17 cellular contexts compared by ENCODE assay signal in genomic region chrX:48913605-48914366, GRCh38. TPM values are rescaled to one million over a fixed set of nuclear protein-coding genes. Genes with fewer than 3 reads are reported as not detected.
DNase-seq lines count a peak whose midpoint lies in the region; ATAC-seq and TF ChIP-seq lines count a peak whose summit lies in the region.
"Had no signal": no experiment of that assay in that cellular context is flagged by ENCODE, and none has a peak within 500 bp of the region (broad histone marks: within the 10 kb centered on the region; RNA-seq: fewer than 3 reads in every experiment).

No MANE protein-coding gene starts in this region.

- no TSS peak for BruUV-seq in OCI-LY7 (replicated peaks; lab: Mats Ljungman, UMichigan)

- no peak for DNase-seq in activated T-cell treated with anti-CD3 and anti-CD28 coated beads, Interleukin-2, amount 50 U/mL, for 72 hours
- DNase-seq in activated T-cell treated with anti-CD3 and anti-CD28 coated beads, Interleukin-2, amount 50 U/mL, for 48 hours = no peak
- DNase-seq in OCI-LY7 (ENCODE audit: low spot score) (no peak), HuH-7 (ENCODE audit: low spot score) (no peak)
- no peak for DNase-seq in stimulated activated effector memory CD8-positive, alpha-beta T cell treated with anti-CD3 and anti-CD28 coated beads, Interleukin-12 subunit alpha, Interleukin-12 subunit beta, amount 100 ng/mL, for 72 hours (ENCODE audit: low spot score in 2 of 2)
- DNase-seq: amygdala; NCI-H1105; NCI-H226; right cardiac atrium; SJCRH30; stimulated activated CD4-positive, alpha-beta T cell treated with anti-CD3 and anti-CD28 coated beads, Interleukin-1b, Interleukin-23, amount 100 ng/mL, for 48 hours; trophoblast cell had no signal

- H3K27me3 Mint-ChIP-seq in activated T-cell treated with anti-CD3 and anti-CD28 coated beads, Interleukin-2, amount 50 U/mL, for 72 hours (ENCODE audit: low read depth) = no peaks in the 10 kb centered on the region
- no peaks in the 10 kb centered on the region for H3K27me3 Mint-ChIP-seq in dendritic cell treated with granulocyte-macrophage colony-stimulating factor and Interleukin-4, amounts not matched to agents 40 ng/mL and 50 ng/mL, for 4 days

- ATAC-seq in activated T-cell treated with anti-CD3 and anti-CD28 coated beads, Interleukin-2, amount 50 U/mL, for 72 hours (replicated peaks in 1 of 2) = no peak
- no peak for ATAC-seq in stimulated activated effector memory CD8-positive, alpha-beta T cell treated with anti-CD3 and anti-CD28 coated beads, Interleukin-12 subunit alpha, Interleukin-12 subunit beta, amount 100 ng/mL, for 72 hours
- ATAC-seq in HG02938 (IDR thresholded peaks at IDR 0.05; ENCODE audit: unreplicated experiment) = no peak
- ATAC-seq in GM19023 (IDR thresholded peaks at IDR 0.05; ENCODE audit: unreplicated experiment) = no peak
- ATAC-seq: HepG2, right cardiac atrium had no signal

- no peak for TF ChIP-seq CTCF in OCI-LY7 (conservative IDR thresholded peaks at IDR 0.05; ENCODE audit: low read length)

- peaks cover 33 to 52% of the 10 kb centered on the region in 2 donors for H3K36me3 Mint-ChIP-seq in activated T-cell treated with anti-CD3 and anti-CD28 coated beads, Interleukin-2, amount 50 U/mL, for 72 hours (ENCODE audit: insufficient read depth in 2 of 2)
- peaks cover 59% of the 10 kb centered on the region for H3K36me3 Mint-ChIP-seq in dendritic cell treated with granulocyte-macrophage colony-stimulating factor and Interleukin-4, amounts not matched to agents 40 ng/mL and 50 ng/mL, for 4 days (ENCODE audit: low read depth)
- peaks cover 100% of the 10 kb centered on the region for H3K36me3 Mint-ChIP-seq in stimulated activated effector memory CD8-positive, alpha-beta T cell treated with anti-CD3 and anti-CD28 coated beads, Interleukin-12 subunit alpha, Interleukin-12 subunit beta, amount 100 ng/mL, for 72 hours

- peak overlapping the region; percentile 93 for H3K4me3 Mint-ChIP-seq in activated T-cell treated with anti-CD3 and anti-CD28 coated beads, Interleukin-2, amount 50 U/mL, for 72 hours
- no peak overlapping the region for H3K4me3 Mint-ChIP-seq in dendritic cell treated with granulocyte-macrophage colony-stimulating factor and Interleukin-4, amounts not matched to agents 40 ng/mL and 50 ng/mL, for 4 days
- peak overlapping the region; percentile 90 for H3K4me3 Mint-ChIP-seq in stimulated activated effector memory CD8-positive, alpha-beta T cell treated with anti-CD3 and anti-CD28 coated beads, Interleukin-12 subunit alpha, Interleukin-12 subunit beta, amount 100 ng/mL, for 72 hours

- H3K9me2 ChIP-seq in OCI-LY7 (ENCODE audit: insufficient read depth, low read length) = no peaks in the 10 kb centered on the region

- POLR2A ChIA-PET in OCI-LY7 (lab: Charles Lee) = interaction anchor here (0.7 kb wide), 1 partner anchor 25 kb away, joined by 8 read pairs; no protein-coding TSS in a partner anchor

- intact Hi-C loops in OCI-LY7 (cut with micrococcal nuclease; ENCODE audit: unreplicated experiment) = no loop called here
- intact Hi-C loops in dendritic cell treated with granulocyte-macrophage colony-stimulating factor and Interleukin-4, amounts not matched to agents 40 ng/mL and 50 ng/mL, for 4 days (cut with micrococcal nuclease) = no loop called here

- H3K27ac Mint-ChIP-seq in activated T-cell treated with anti-CD3 and anti-CD28 coated beads, Interleukin-2, amount 50 U/mL, for 72 hours = peak overlapping the region; percentile 88
- peak overlapping the region; percentile 79 for H3K27ac Mint-ChIP-seq in dendritic cell treated with granulocyte-macrophage colony-stimulating factor and Interleukin-4, amounts not matched to agents 40 ng/mL and 50 ng/mL, for 4 days
- H3K27ac Mint-ChIP-seq in stimulated activated effector memory CD8-positive, alpha-beta T cell treated with anti-CD3 and anti-CD28 coated beads, Interleukin-12 subunit alpha, Interleukin-12 subunit beta, amount 100 ng/mL, for 72 hours = peak overlapping the region; percentile 99

- no peak overlapping the region for H3K4me3 ChIP-seq in OCI-LY7 (ENCODE audit: low read depth, low read length, poor library complexity, severe bottlenecking)
- H3K4me3 ChIP-seq: SJCRH30 had no signal

- H2AFZ ChIP-seq in OCI-LY7 (ENCODE audit: low read length) = no peak overlapping the region

- H3K79me2 ChIP-seq in OCI-LY7 (ENCODE audit: insufficient read depth, low read depth, low read length) = peaks cover 56% of the 10 kb centered on the region

- H4K20me1 ChIP-seq in OCI-LY7 (ENCODE audit: insufficient read depth, low read length) = peaks cover 19% of the 10 kb centered on the region

- no peaks in the 10 kb centered on the region for H3K9me3 Mint-ChIP-seq in activated T-cell treated with anti-CD3 and anti-CD28 coated beads, Interleukin-2, amount 50 U/mL, for 72 hours
- no peaks in the 10 kb centered on the region for H3K9me3 Mint-ChIP-seq in dendritic cell treated with granulocyte-macrophage colony-stimulating factor and Interleukin-4, amounts not matched to agents 40 ng/mL and 50 ng/mL, for 4 days
- no peaks in the 10 kb centered on the region for H3K9me3 Mint-ChIP-seq in stimulated activated effector memory CD8-positive, alpha-beta T cell treated with anti-CD3 and anti-CD28 coated beads, Interleukin-12 subunit alpha, Interleukin-12 subunit beta, amount 100 ng/mL, for 72 hours

- CTCF ChIA-PET in OCI-LY7 (lab: Charles Lee; ENCODE audit: unreplicated experiment) = no interaction called here

- H3K9me3 ChIP-seq in OCI-LY7 (ENCODE audit: low read length) = no peaks in the 10 kb centered on the region
- H3K9me3 ChIP-seq: SJCRH30 had no signal

- H3K27ac ChIP-seq in OCI-LY7 (ENCODE audit: low read depth, low read length, poor library complexity, severe bottlenecking) = no peak overlapping the region
- H3K27ac ChIP-seq: epithelial cell of prostate, SJCRH30 had no signal

- H3K4me1 ChIP-seq in OCI-LY7 (ENCODE audit: insufficient read depth, low read length, poor library complexity, severe bottlenecking) = peaks cover 38% of the 10 kb centered on the region

- H3K4me2 ChIP-seq in OCI-LY7 (ENCODE audit: low read length) = peak overlapping the region; percentile 73; the same call in 1 of the 2 replicates

- H3K4me1 Mint-ChIP-seq in activated T-cell treated with anti-CD3 and anti-CD28 coated beads, Interleukin-2, amount 50 U/mL, for 72 hours (ENCODE audit: low read depth) = peaks cover 64% of the 10 kb centered on the region
- H3K4me1 Mint-ChIP-seq in dendritic cell treated with granulocyte-macrophage colony-stimulating factor and Interleukin-4, amounts not matched to agents 40 ng/mL and 50 ng/mL, for 4 days (ENCODE audit: low read depth) = peaks cover 56% of the 10 kb centered on the region
- H3K4me1 Mint-ChIP-seq in stimulated activated effector memory CD8-positive, alpha-beta T cell treated with anti-CD3 and anti-CD28 coated beads, Interleukin-12 subunit alpha, Interleukin-12 subunit beta, amount 100 ng/mL, for 72 hours = peaks cover 52% of the 10 kb centered on the region

- peaks cover 60% of the 10 kb centered on the region for H3K36me3 ChIP-seq in OCI-LY7 (ENCODE audit: insufficient read depth, low read length)
- H3K36me3 ChIP-seq: SJCRH30 had no signal

RNA-seq across cellular contexts. Expression of gene SLC35A2, which starts 2.3 kb away (rescaled TPM):
- total RNA-seq in activated T-cell treated with anti-CD3 and anti-CD28 coated beads, Interleukin-2, amount 50 U/mL, for 72 hours = 10 to 100 TPM; 30.8 to 32.7 TPM
- total RNA-seq in OCI-LY7 (2014; rRNA removed; shearing (Covaris generic)) = 7.1 and 9.9 TPM in 2 replicates
- total RNA-seq in OCI-LY7 (2022) = 18.4 and 22.2 TPM in 2 replicates

RNA-seq across cellular contexts. Expression of gene PIM2, which starts 5.0 kb away (rescaled TPM):
- total RNA-seq in activated T-cell treated with anti-CD3 and anti-CD28 coated beads, Interleukin-2, amount 50 U/mL, for 72 hours = 100 to 1,000 TPM; 550 to 563 TPM
- total RNA-seq in OCI-LY7 (2014; rRNA removed; shearing (Covaris generic)) = 41.7 and 60.3 TPM in 2 replicates
- total RNA-seq in OCI-LY7 (2022) = 146 and 148 TPM in 2 replicates

RNA-seq across cellular contexts. Expression of gene PQBP1, which starts 16.1 kb away (rescaled TPM):
- 100 to 1,000 TPM; 114 to 125 TPM for total RNA-seq in activated T-cell treated with anti-CD3 and anti-CD28 coated beads, Interleukin-2, amount 50 U/mL, for 72 hours
- total RNA-seq in OCI-LY7 (2014; rRNA removed; shearing (Covaris generic)) = 72.7 and 90.5 TPM in 2 replicates
- 79.6 and 93.0 TPM in 2 replicates for total RNA-seq in OCI-LY7 (2022)

RNA-seq across cellular contexts. Expression of gene TIMM17B, which starts 16.2 kb away (rescaled TPM):
- total RNA-seq in activated T-cell treated with anti-CD3 and anti-CD28 coated beads, Interleukin-2, amount 50 U/mL, for 72 hours = 10 to 100 TPM; 73.6 to 90.1 TPM
- total RNA-seq in OCI-LY7 (2014; rRNA removed; shearing (Covaris generic)) = 54.3 and 83.3 TPM in 2 replicates
- 79.3 and 90.0 TPM in 2 replicates for total RNA-seq in OCI-LY7 (2022)

RNA-seq across cellular contexts. Expression of gene OTUD5, which starts 43.6 kb away (rescaled TPM):
- 100 to 1,000 TPM; 123 to 137 TPM for total RNA-seq in activated T-cell treated with anti-CD3 and anti-CD28 coated beads, Interleukin-2, amount 50 U/mL, for 72 hours
- total RNA-seq in OCI-LY7 (2014; rRNA removed; shearing (Covaris generic)) = 33.3 and 38.5 TPM in 2 replicates
- total RNA-seq in OCI-LY7 (2022) = 51.7 and 55.7 TPM in 2 replicates
